23 cellular contexts compared by ENCODE assay signal in the genomic region with DNA sequence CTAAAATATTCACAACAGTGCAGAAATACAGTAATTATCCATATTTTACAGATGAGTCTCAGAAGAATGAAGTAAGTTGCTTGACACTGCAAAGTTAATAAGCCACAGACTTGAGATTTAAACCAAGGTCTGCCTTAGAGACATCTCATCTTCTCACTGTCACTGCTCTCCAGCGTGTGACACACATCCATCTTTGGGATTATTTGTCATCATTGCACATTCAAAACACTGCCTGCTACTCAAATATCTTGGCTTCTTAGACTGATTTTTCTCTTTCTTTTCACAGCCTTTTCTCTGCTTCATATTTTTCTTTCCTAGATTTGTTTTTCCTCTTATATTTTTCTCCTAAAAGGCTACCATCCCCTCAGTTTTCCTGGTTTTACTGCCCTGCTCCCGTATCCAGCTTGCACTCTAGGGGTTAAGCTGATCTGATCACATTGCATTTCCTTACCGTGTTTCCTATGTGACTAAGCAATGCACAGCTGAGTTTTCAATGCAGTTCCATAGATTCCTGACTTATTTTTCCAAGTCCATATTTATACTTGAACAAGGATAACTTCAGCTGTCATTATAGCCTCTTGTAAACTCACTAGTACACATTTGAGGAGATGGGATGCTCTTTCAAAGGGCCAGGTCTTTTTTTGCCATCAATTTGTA.
"Had no signal": no experiment of that assay in that cellular context is flagged by ENCODE, and none has a peak within 500 bp of the region (broad histone marks: within the 10 kb centered on the region; RNA-seq: fewer than 3 reads in every experiment).

No MANE protein-coding gene starts in this region.

- H3K4me3 ChIP-seq: colonic mucosa, gastrocnemius medialis, left lung, pancreas, right lobe of liver, suprapubic skin, transverse colon, upper lobe of right lung, uterus had no signal

- H3K36me3 ChIP-seq: colonic mucosa, gastrocnemius medialis, left lung, neutrophil, pancreas, right lobe of liver, suprapubic skin, transverse colon, upper lobe of right lung had no signal

- H3K27ac Mint-ChIP-seq: dendritic cell treated with granulocyte-macrophage colony-stimulating factor and Interleukin-4, amounts not matched to agents 40 ng/mL and 50 ng/mL, for 4 days; naive thymus-derived CD8-positive, alpha-beta T cell; nephron progenitor cell; progenitor cell of endocrine pancreas; stimulated activated naive B cell treated with anti-CD40 and anti-IgM and Interleukin-4, amounts not matched to agents 10 μg/mL and 1 μg/mL and 100 μg/mL, for 72 hours; stimulated activated naive CD8-positive, alpha-beta T cell treated with anti-CD3 and anti-CD28 coated beads, Interleukin-15, Interleukin-2, amounts not matched to agents 100 ng/mL and 50 ng/mL, for 24 hours had no signal

- DNase-seq: colonic mucosa; effector memory CD4-positive, alpha-beta T cell; gastrocnemius medialis; head of caudate nucleus; kidney; left cardiac atrium; left lung; naive thymus-derived CD8-positive, alpha-beta T cell; nephron progenitor cell; pancreas; right lobe of liver; small intestine; stimulated activated CD4-positive, alpha-beta T cell treated with anti-CD3 and anti-CD28 coated beads, Interleukin-15, amount 100 ng/mL, for 24 hours; stimulated activated CD4-positive, alpha-beta T cell treated with anti-CD3 and anti-CD28 coated beads, Interleukin-2, amount 100 ng/mL, for 48 hours; stimulated activated naive B cell treated with anti-CD40 and anti-IgM and Interleukin-4, amounts not matched to agents 10 μg/mL and 1 μg/mL and 100 μg/mL, for 72 hours; transverse colon; upper lobe of right lung; uterus had no signal

- H3K9me3 Mint-ChIP-seq: stimulated activated naive CD8-positive, alpha-beta T cell treated with anti-CD3 and anti-CD28 coated beads, Interleukin-15, Interleukin-2, amounts not matched to agents 100 ng/mL and 50 ng/mL, for 24 hours had no signal

- H3K4me3 Mint-ChIP-seq: dendritic cell treated with granulocyte-macrophage colony-stimulating factor and Interleukin-4, amounts not matched to agents 40 ng/mL and 50 ng/mL, for 4 days; naive thymus-derived CD8-positive, alpha-beta T cell; nephron progenitor cell; stimulated activated naive B cell treated with anti-CD40 and anti-IgM and Interleukin-4, amounts not matched to agents 10 μg/mL and 1 μg/mL and 100 μg/mL, for 72 hours; stimulated activated naive CD8-positive, alpha-beta T cell treated with anti-CD3 and anti-CD28 coated beads, Interleukin-15, Interleukin-2, amounts not matched to agents 100 ng/mL and 50 ng/mL, for 24 hours had no signal

- H3K27ac ChIP-seq: colonic mucosa, gastrocnemius medialis, left lung, neutrophil, pancreas, right lobe of liver, suprapubic skin, transverse colon, upper lobe of right lung, uterus had no signal

- H3K4me1 ChIP-seq: colonic mucosa, left lung, right lobe of liver, suprapubic skin, transverse colon, upper lobe of right lung, uterus had no signal

- H3K4me1 Mint-ChIP-seq: naive thymus-derived CD8-positive, alpha-beta T cell; stimulated activated naive B cell treated with anti-CD40 and anti-IgM and Interleukin-4, amounts not matched to agents 10 μg/mL and 1 μg/mL and 100 μg/mL, for 72 hours had no signal

- H3K27me3 ChIP-seq: colonic mucosa, gastrocnemius medialis, left lung, neutrophil, pancreas, right lobe of liver, suprapubic skin, transverse colon, upper lobe of right lung, uterus had no signal

- ATAC-seq: gastrocnemius medialis; left cardiac atrium; left lung; naive thymus-derived CD8-positive, alpha-beta T cell; pancreas; right lobe of liver; stimulated activated naive B cell treated with anti-CD40 and anti-IgM and Interleukin-4, amounts not matched to agents 10 μg/mL and 1 μg/mL and 100 μg/mL, for 72 hours; upper lobe of right lung had no signal

- H3K9me3 ChIP-seq: colonic mucosa, gastrocnemius medialis, neutrophil, pancreas, right lobe of liver, suprapubic skin, transverse colon, upper lobe of right lung, uterus had no signal

- H3K36me3 Mint-ChIP-seq: naive thymus-derived CD8-positive, alpha-beta T cell; stimulated activated naive B cell treated with anti-CD40 and anti-IgM and Interleukin-4, amounts not matched to agents 10 μg/mL and 1 μg/mL and 100 μg/mL, for 72 hours had no signal

- H3K27me3 Mint-ChIP-seq: dendritic cell treated with granulocyte-macrophage colony-stimulating factor and Interleukin-4, amounts not matched to agents 40 ng/mL and 50 ng/mL, for 4 days; progenitor cell of endocrine pancreas had no signal
